Comparison of ENCODE assay signal across 8 cellular contexts in the genomic region with DNA sequence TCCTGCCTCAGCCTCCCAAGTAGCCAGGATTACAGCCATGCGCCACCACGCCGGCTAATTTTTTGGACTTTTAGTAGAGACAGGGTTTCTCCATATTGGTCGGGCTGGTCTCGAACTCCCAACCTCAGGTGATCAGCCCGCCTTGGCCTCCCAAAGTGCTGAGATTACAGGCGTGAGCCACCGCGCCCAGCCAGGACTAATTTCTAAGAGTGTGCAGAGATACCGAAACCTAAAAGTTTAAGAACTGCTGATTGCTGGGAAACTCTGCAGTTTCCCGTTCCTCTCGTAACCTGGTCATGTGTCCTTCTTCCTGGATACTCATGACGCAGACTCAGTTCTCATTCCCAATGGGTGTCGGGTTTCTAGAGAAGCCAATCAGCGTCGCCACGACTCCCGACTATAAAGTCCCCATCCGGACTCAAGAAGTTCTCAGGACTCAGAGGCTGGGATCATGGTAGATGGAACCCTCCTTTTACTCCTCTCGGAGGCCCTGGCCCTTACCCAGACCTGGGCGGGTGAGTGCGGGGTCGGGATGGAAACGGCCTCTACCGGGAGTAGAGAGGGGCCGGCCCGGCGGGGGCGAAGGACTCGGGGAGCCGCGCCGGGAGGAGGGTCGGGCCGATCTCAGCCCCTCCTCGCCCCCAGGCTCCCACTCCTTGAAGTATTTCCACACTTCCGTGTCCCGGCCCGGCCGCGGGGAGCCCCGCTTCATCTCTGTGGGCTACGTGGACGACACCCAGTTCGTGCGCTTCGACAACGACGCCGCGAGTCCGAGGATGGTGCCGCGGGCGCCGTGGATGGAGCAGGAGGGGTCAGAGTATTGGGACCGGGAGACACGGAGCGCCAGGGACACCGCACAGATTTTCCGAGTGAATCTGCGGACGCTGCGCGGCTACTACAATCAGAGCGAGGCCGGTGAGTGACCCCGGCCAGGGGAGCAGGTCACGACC. TPM values are rescaled to one million over a fixed set of nuclear protein-coding genes. Genes with fewer than 3 reads are reported as not detected.
DNase-seq lines count a peak whose midpoint lies in the region; ATAC-seq and TF ChIP-seq lines count a peak whose summit lies in the region.

HLA-E (plus strand) TSS at position 429 of the 950 bp plus-strand sequence; CDS start at position 452, 23 bp downstream.

- peaks cover 4% of the 10 kb centered on the region for H3K4me1 ChIP-seq in colonic mucosa

- peak; percentile 99 for TF ChIP-seq POLR2A in GM18951 (IDR thresholded peaks at IDR 0.05; ENCODE audit: extremely low read depth, insufficient read depth, insufficient read length)

- no peaks in the 10 kb centered on the region for H3K27me3 ChIP-seq in colonic mucosa
- H3K27me3 ChIP-seq in layer of hippocampus (ENCODE audit: control insufficient read depth, insufficient read depth, low read length), result no peaks in the 10 kb centered on the region

- peak; percentile 99 for DNase-seq in AG09309 (ENCODE audit: low read depth)
- peak; percentile 97 for DNase-seq in NCI-H460 (ENCODE audit: extremely low read depth, low read depth)
- peak; percentile 91 for DNase-seq in activated CD4-positive, alpha-beta T cell treated with anti-CD3 and anti-CD28 coated beads for 48 hours
- peak; percentile 96 for DNase-seq in colonic mucosa
- DNase-seq in stimulated activated CD4-positive, alpha-beta T cell treated with anti-CD3 and anti-CD28 coated beads, Interleukin-1b, Interleukin-23, amount 100 ng/mL, for 4 hours (ENCODE audit: low read depth in 2 of 2), result peak; percentile 70 to 92

- intact Hi-C loops in colonic mucosa (cut with DNase I), result no loop called here

- H3K27ac ChIP-seq in colonic mucosa, result peak within 1 kb of the TSS; percentile 100
- H3K27ac ChIP-seq in layer of hippocampus (ENCODE audit: low read depth, low read length), result peak within 1 kb of the TSS; percentile 92

- TF ChIP-seq CTCF in AG09309 (IDR thresholded peaks at IDR 0.05; ENCODE audit: control insufficient read depth, insufficient read depth, low read depth, low read length, missing control alignments) (no peak), colonic mucosa (IDR thresholded peaks at IDR 0.05) (no peak)

- in situ Hi-C loops in GM18951 (cut with MboI; ENCODE audit: low sequenced_read_pairs, unreplicated experiment), result loop anchor here (5.0 kb wide), 1 partner anchor 43 kb away; no protein-coding TSS in a partner anchor

- H3K9ac ChIP-seq in colonic mucosa (ENCODE audit: low read depth in 2 of 2, low read length in 2 of 2), result peak within 1 kb of the TSS; percentile 93 to 96

- no peaks in the 10 kb centered on the region for H3K9me3 ChIP-seq in colonic mucosa

- ATAC-seq in HG03196 (IDR thresholded peaks at IDR 0.05; ENCODE audit: unreplicated experiment), result peak; percentile 83

- H3K36me3 ChIP-seq in colonic mucosa, result peaks cover 33% of the 10 kb centered on the region

- H3K4me3 ChIP-seq in AG09309 (ENCODE audit: control insufficient read depth, low read depth, low read length) (peak within 1 kb of the TSS; percentile 90), colonic mucosa (peak within 1 kb of the TSS; percentile 98)

RNA-seq across cellular contexts. Expression of gene HLA-E, which starts in this region (rescaled TPM):
- total RNA-seq in NCI-H460 (2014; rRNA removed; shearing (Covaris generic)), result 71.2 and 72.6 TPM in 2 replicates
- polyA plus RNA-seq in NCI-H460 (2014; cell fraction: nucleus; rRNA removed), result 79.7 and 83.6 TPM in 2 replicates
- total RNA-seq in colonic mucosa, result 100 to 1,000 TPM; 208 to 471 TPM

Comparison
In these comparisons a context has a peak if more than half of its experiments do, and no peak if none do; other contexts are left out.
1. Peak in every context shown above with its lines: DNase-seq, ATAC-seq, H3K4me3 ChIP-seq and H3K27ac ChIP-seq.